20 cellular contexts compared by ENCODE assay signal in the genomic region with DNA sequence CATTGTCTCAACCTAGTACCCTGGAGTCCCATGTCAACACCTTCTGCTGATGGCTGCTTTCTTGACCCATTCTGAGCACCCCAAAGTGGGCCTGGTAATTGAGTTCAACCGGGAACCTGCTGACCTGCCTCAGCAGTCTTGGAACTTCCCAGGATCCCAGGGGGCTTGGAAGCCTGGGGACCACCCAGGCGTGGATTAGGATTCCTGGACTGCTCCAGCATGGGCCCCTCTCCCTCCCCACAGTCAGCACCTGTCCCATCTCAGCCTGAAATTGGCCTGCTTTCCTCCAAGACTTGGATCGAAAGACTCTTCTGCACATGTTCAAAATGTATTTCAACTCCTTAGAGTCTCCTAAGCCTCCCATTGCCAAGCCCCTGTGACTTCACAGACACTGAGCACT.
"Had no signal": no experiment of that assay in that cellular context is flagged by ENCODE, and none has a peak within 500 bp of the region (broad histone marks: within the 10 kb centered on the region; RNA-seq: fewer than 3 reads in every experiment).

No MANE protein-coding gene starts in this region.

- H3K4me3 ChIP-seq: breast epithelium, MG63 had no signal

- DNase-seq: activated B cell treated with CpG ODN at 0.5 μM for 24 hours; activated CD4-positive, alpha-beta memory T cell treated with anti-CD3 and anti-CD28 coated beads for 36 hours; activated CD4-positive, alpha-beta T cell treated with anti-CD3 and anti-CD28 coated beads for 1 hour; activated CD4-positive, alpha-beta T cell treated with anti-CD3 and anti-CD28 coated beads, Interleukin-2, amount 10 ng/mL, durations not matched to agents 7 days and 5 days; activated effector memory CD4-positive, alpha-beta T cell treated with anti-CD3 and anti-CD28 coated beads, Interleukin-2, amount 50 U/mL, for 16 hours; activated naive CD4-positive, alpha-beta T cell treated with Interleukin-2 at 50 U/mL for 16 hours; activated T-cell treated with anti-CD3 and anti-CD28 coated beads, Interleukin-2, amount 50 U/mL, for 4 hours; MG63; NCI-H1092 treated with DMSO at 0.1 percent for 48 hours; NCI-H1417 treated with DMSO at 0.1 percent for 48 hours; NCI-H1694; NCI-H2029 treated with DMSO at 0.1 percent for 48 hours; NCI-H345; NCI-H510A; RPMI8226; T-cell; T-helper 2 cell; T1000 had no signal

- H3K4me3 Mint-ChIP-seq: activated B cell treated with CpG ODN at 0.5 μM for 24 hours; activated CD4-positive, alpha-beta memory T cell treated with anti-CD3 and anti-CD28 coated beads for 36 hours; activated CD4-positive, alpha-beta T cell treated with anti-CD3 and anti-CD28 coated beads, Interleukin-2, amount 10 ng/mL, durations not matched to agents 7 days and 5 days; activated naive CD8-positive, alpha-beta T cell; activated T-cell treated with anti-CD3 and anti-CD28 coated beads, Interleukin-2, amount 50 U/mL, for 4 hours; T-cell had no signal

- H3K9me3 Mint-ChIP-seq: activated B cell treated with CpG ODN at 0.5 μM for 24 hours; activated CD4-positive, alpha-beta memory T cell treated with anti-CD3 and anti-CD28 coated beads for 36 hours; activated CD4-positive, alpha-beta T cell treated with anti-CD3 and anti-CD28 coated beads, Interleukin-2, amount 10 ng/mL, durations not matched to agents 7 days and 5 days; activated T-cell treated with anti-CD3 and anti-CD28 coated beads, Interleukin-2, amount 50 U/mL, for 4 hours; T-cell had no signal

- H3K9me3 ChIP-seq: breast epithelium, MG63 had no signal

- H3K36me3 Mint-ChIP-seq: activated CD4-positive, alpha-beta memory T cell treated with anti-CD3 and anti-CD28 coated beads for 36 hours; activated naive CD8-positive, alpha-beta T cell; T-cell had no signal

- H3K27me3 ChIP-seq: breast epithelium, MG63 had no signal

- ATAC-seq: activated T-cell treated with anti-CD3 and anti-CD28 coated beads, Interleukin-2, amount 50 U/mL, for 4 hours; T-cell had no signal

- H3K4me1 ChIP-seq: breast epithelium had no signal

- H3K27ac Mint-ChIP-seq: activated B cell treated with CpG ODN at 0.5 μM for 24 hours; activated CD4-positive, alpha-beta T cell treated with anti-CD3 and anti-CD28 coated beads, Interleukin-2, amount 10 ng/mL, durations not matched to agents 7 days and 5 days; activated naive CD8-positive, alpha-beta T cell; T-cell had no signal

- H3K36me3 ChIP-seq: breast epithelium, MG63 had no signal

- H3K27ac ChIP-seq: breast epithelium had no signal

- H3K4me1 Mint-ChIP-seq: activated B cell treated with CpG ODN at 0.5 μM for 24 hours, T-cell had no signal

- H3K27me3 Mint-ChIP-seq: activated CD4-positive, alpha-beta T cell treated with anti-CD3 and anti-CD28 coated beads, Interleukin-2, amount 10 ng/mL, durations not matched to agents 7 days and 5 days had no signal
